ENCODE assay signal across 9 cellular contexts in genomic region chr15:43948691-43949325, GRCh38.
A peak's percentile ranks its signal among the peaks of the same experiment; 100 is the strongest.
DNase-seq lines count a peak whose midpoint lies in the region; ATAC-seq and TF ChIP-seq lines count a peak whose summit lies in the region.
"Had no signal": no experiment of that assay in that cellular context is flagged by ENCODE, and none has a peak within 500 bp of the region (broad histone marks: within the 10 kb centered on the region; RNA-seq: fewer than 3 reads in every experiment).

No MANE protein-coding gene starts in this region.

- H3F3A ChIP-seq in neural progenitor cell (ENCODE audit: low read depth) = no peaks in the 10 kb centered on the region

- H3K4me3 Mint-ChIP-seq in activated naive CD8-positive, alpha-beta T cell treated with anti-CD3 and anti-CD28 coated beads, Interleukin-2, amount 50 U/mL, for 24 hours = peak overlapping the region; percentile 22
- H3K4me3 Mint-ChIP-seq in neural progenitor cell = no peak overlapping the region

- H3K79me2 ChIP-seq in neural progenitor cell (ENCODE audit: low read depth) = no peaks in the 10 kb centered on the region

- H3K36me3 Mint-ChIP-seq in activated naive CD8-positive, alpha-beta T cell treated with anti-CD3 and anti-CD28 coated beads, Interleukin-2, amount 50 U/mL, for 24 hours (ENCODE audit: low read depth) = no peaks in the 10 kb centered on the region
- no peaks in the 10 kb centered on the region for H3K36me3 Mint-ChIP-seq in neural progenitor cell

- H3K27ac ChIP-seq in neural progenitor cell = no peak overlapping the region
- H3K27ac ChIP-seq: upper lobe of right lung had no signal

- peak; percentile 31 for DNase-seq in activated naive CD8-positive, alpha-beta T cell treated with anti-CD3 and anti-CD28 coated beads, Interleukin-2, amount 50 U/mL, for 24 hours
- DNase-seq in NCI-H446 (lab: John Stamatoyannopoulos, UW) = no peak
- no peak for DNase-seq in COR-L47 (lab: John Stamatoyannopoulos, UW)
- DNase-seq in neural progenitor cell (ENCODE audit: low spot score) = no peak
- DNase-seq: NCI-H510A, upper lobe of right lung had no signal

- no peaks in the 10 kb centered on the region for H3K9me3 ChIP-seq in neural progenitor cell (ENCODE audit: low read depth)
- H3K9me3 ChIP-seq: upper lobe of right lung had no signal

- H3K4me2 ChIP-seq in neural progenitor cell = no peak overlapping the region

- no peaks in the 10 kb centered on the region for H3K36me3 ChIP-seq in neural progenitor cell
- H3K36me3 ChIP-seq: upper lobe of right lung had no signal

- H3K27ac Mint-ChIP-seq in activated naive CD8-positive, alpha-beta T cell treated with anti-CD3 and anti-CD28 coated beads, Interleukin-2, amount 50 U/mL, for 24 hours = peak overlapping the region; percentile 85
- no peak overlapping the region for H3K27ac Mint-ChIP-seq in neural progenitor cell

- peak; percentile 79 for ATAC-seq in GM18873 (IDR thresholded peaks at IDR 0.05; ENCODE audit: low FRiP score, unreplicated experiment)
- peak; percentile 90 for ATAC-seq in GM21447 (IDR thresholded peaks at IDR 0.05; ENCODE audit: unreplicated experiment)
- ATAC-seq in HG03175 (IDR thresholded peaks at IDR 0.05; ENCODE audit: unreplicated experiment) = peak; percentile 87
- ATAC-seq in activated naive CD8-positive, alpha-beta T cell treated with anti-CD3 and anti-CD28 coated beads, Interleukin-2, amount 50 U/mL, for 24 hours = peak; percentile 79
- ATAC-seq: upper lobe of right lung had no signal

- H3K4me1 Mint-ChIP-seq in activated naive CD8-positive, alpha-beta T cell treated with anti-CD3 and anti-CD28 coated beads, Interleukin-2, amount 50 U/mL, for 24 hours = peaks cover 49% of the 10 kb centered on the region
- H3K4me1 Mint-ChIP-seq in neural progenitor cell = peaks cover 13% of the 10 kb centered on the region

- no peak for TF ChIP-seq CTCF in neural progenitor cell (IDR thresholded peaks at IDR 0.05)

- peaks cover 13% of the 10 kb centered on the region for H3K27me3 Mint-ChIP-seq in activated naive CD8-positive, alpha-beta T cell treated with anti-CD3 and anti-CD28 coated beads, Interleukin-2, amount 50 U/mL, for 24 hours
- no peaks in the 10 kb centered on the region for H3K27me3 Mint-ChIP-seq in neural progenitor cell (ENCODE audit: insufficient read depth, low read depth)

- no peaks in the 10 kb centered on the region for H4K20me1 ChIP-seq in neural progenitor cell (ENCODE audit: low read depth)

- no peak overlapping the region for H3K4me3 ChIP-seq in neural progenitor cell
- H3K4me3 ChIP-seq: upper lobe of right lung had no signal

- H2AFZ ChIP-seq in neural progenitor cell (replicated peaks) = no peak overlapping the region

- no peak overlapping the region for H3K9ac ChIP-seq in neural progenitor cell

- no peaks in the 10 kb centered on the region for H3K9me3 Mint-ChIP-seq in activated naive CD8-positive, alpha-beta T cell treated with anti-CD3 and anti-CD28 coated beads, Interleukin-2, amount 50 U/mL, for 24 hours
- no peaks in the 10 kb centered on the region for H3K9me3 Mint-ChIP-seq in neural progenitor cell

- no peaks in the 10 kb centered on the region for H3K27me3 ChIP-seq in neural progenitor cell
- H3K27me3 ChIP-seq: upper lobe of right lung had no signal

- H3K4me1 ChIP-seq in neural progenitor cell = peaks cover 5% of the 10 kb centered on the region
- H3K4me1 ChIP-seq: upper lobe of right lung had no signal
